ENCODE assay signal across 1 cellular context in genomic region chr10:53894145-53894544, GRCh38.
TF ChIP-seq lines count a peak whose summit lies in the region.

No MANE protein-coding gene starts in this region.

TF ChIP-seq in H1, 55 proteins besides CTCF, POLR2A, EP300 and RAD21 (continued from another document):
- TF ChIP-seq, protein P1, sequence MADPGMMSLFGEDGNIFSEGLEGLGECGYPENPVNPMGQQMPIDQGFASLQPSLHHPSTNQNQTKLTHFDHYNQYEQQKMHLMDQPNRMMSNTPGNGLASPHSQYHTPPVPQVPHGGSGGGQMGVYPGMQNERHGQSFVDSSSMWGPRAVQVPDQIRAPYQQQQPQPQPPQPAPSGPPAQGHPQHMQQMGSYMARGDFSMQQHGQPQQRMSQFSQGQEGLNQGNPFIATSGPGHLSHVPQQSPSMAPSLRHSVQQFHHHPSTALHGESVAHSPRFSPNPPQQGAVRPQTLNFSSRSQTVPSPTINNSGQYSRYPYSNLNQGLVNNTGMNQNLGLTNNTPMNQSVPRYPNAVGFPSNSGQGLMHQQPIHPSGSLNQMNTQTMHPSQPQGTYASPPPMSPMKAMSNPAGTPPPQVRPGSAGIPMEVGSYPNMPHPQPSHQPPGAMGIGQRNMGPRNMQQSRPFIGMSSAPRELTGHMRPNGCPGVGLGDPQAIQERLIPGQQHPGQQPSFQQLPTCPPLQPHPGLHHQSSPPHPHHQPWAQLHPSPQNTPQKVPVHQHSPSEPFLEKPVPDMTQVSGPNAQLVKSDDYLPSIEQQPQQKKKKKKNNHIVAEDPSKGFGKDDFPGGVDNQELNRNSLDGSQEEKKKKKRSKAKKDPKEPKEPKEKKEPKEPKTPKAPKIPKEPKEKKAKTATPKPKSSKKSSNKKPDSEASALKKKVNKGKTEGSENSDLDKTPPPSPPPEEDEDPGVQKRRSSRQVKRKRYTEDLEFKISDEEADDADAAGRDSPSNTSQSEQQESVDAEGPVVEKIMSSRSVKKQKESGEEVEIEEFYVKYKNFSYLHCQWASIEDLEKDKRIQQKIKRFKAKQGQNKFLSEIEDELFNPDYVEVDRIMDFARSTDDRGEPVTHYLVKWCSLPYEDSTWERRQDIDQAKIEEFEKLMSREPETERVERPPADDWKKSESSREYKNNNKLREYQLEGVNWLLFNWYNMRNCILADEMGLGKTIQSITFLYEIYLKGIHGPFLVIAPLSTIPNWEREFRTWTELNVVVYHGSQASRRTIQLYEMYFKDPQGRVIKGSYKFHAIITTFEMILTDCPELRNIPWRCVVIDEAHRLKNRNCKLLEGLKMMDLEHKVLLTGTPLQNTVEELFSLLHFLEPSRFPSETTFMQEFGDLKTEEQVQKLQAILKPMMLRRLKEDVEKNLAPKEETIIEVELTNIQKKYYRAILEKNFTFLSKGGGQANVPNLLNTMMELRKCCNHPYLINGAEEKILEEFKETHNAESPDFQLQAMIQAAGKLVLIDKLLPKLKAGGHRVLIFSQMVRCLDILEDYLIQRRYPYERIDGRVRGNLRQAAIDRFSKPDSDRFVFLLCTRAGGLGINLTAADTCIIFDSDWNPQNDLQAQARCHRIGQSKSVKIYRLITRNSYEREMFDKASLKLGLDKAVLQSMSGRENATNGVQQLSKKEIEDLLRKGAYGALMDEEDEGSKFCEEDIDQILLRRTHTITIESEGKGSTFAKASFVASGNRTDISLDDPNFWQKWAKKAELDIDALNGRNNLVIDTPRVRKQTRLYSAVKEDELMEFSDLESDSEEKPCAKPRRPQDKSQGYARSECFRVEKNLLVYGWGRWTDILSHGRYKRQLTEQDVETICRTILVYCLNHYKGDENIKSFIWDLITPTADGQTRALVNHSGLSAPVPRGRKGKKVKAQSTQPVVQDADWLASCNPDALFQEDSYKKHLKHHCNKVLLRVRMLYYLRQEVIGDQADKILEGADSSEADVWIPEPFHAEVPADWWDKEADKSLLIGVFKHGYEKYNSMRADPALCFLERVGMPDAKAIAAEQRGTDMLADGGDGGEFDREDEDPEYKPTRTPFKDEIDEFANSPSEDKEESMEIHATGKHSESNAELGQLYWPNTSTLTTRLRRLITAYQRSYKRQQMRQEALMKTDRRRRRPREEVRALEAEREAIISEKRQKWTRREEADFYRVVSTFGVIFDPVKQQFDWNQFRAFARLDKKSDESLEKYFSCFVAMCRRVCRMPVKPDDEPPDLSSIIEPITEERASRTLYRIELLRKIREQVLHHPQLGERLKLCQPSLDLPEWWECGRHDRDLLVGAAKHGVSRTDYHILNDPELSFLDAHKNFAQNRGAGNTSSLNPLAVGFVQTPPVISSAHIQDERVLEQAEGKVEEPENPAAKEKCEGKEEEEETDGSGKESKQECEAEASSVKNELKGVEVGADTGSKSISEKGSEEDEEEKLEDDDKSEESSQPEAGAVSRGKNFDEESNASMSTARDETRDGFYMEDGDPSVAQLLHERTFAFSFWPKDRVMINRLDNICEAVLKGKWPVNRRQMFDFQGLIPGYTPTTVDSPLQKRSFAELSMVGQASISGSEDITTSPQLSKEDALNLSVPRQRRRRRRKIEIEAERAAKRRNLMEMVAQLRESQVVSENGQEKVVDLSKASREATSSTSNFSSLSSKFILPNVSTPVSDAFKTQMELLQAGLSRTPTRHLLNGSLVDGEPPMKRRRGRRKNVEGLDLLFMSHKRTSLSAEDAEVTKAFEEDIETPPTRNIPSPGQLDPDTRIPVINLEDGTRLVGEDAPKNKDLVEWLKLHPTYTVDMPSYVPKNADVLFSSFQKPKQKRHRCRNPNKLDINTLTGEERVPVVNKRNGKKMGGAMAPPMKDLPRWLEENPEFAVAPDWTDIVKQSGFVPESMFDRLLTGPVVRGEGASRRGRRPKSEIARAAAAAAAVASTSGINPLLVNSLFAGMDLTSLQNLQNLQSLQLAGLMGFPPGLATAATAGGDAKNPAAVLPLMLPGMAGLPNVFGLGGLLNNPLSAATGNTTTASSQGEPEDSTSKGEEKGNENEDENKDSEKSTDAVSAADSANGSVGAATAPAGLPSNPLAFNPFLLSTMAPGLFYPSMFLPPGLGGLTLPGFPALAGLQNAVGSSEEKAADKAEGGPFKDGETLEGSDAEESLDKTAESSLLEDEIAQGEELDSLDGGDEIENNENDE (IDR thresholded peaks at IDR 0.05; ENCODE audit: insufficient replicate concordance, low read length) = no peak
- TF ChIP-seq SAP30 (IDR thresholded peaks at IDR 0.05; ENCODE audit: insufficient read depth, insufficient replicate concordance, low read length) (no peak), TAF7 (optimal IDR thresholded peaks at IDR 0.05; ENCODE audit: borderline replicate concordance, low read depth, low read length) (no peak), BRCA1 (IDR thresholded peaks at IDR 0.05; ENCODE audit: low read depth, low read length) (no peak), SUZ12 (IDR thresholded peaks at IDR 0.05; ENCODE audit: low read length) (no peak), POLR2AphosphoS5 (IDR thresholded peaks at IDR 0.05; ENCODE audit: low read depth, low read length) (no peak), HDAC2 (IDR thresholded peaks at IDR 0.05; ENCODE audit: borderline replicate concordance in 1 of 2, low read depth in 2 of 2, low read length in 2 of 2) (no peak), MAX (IDR thresholded peaks at IDR 0.05) (no peak), TBP (IDR thresholded peaks at IDR 0.05; ENCODE audit: low read depth, low read length) (no peak), TCF12 (IDR thresholded peaks at IDR 0.05; ENCODE audit: low read depth, low read length) (no peak), YY1 (IDR thresholded peaks at IDR 0.05; ENCODE audit: low read depth, low read length) (no peak)
- TF ChIP-seq, protein P2, sequence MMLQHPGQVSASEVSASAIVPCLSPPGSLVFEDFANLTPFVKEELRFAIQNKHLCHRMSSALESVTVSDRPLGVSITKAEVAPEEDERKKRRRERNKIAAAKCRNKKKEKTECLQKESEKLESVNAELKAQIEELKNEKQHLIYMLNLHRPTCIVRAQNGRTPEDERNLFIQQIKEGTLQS (IDR thresholded peaks at IDR 0.05; ENCODE audit: insufficient read depth, low read depth, low read length) = no peak
